15 cellular contexts compared by ENCODE assay signal in genomic region chr9:131298816-131299215, GRCh38. TPM values are rescaled to one million over a fixed set of nuclear protein-coding genes. Genes with fewer than 3 reads are reported as not detected.
A peak's percentile ranks its signal among the peaks of the same experiment; 100 is the strongest.
DNase-seq lines count a peak whose midpoint lies in the region; ATAC-seq and TF ChIP-seq lines count a peak whose summit lies in the region.
"Had no signal": no experiment of that assay in that cellular context is flagged by ENCODE, and none has a peak within 500 bp of the region (broad histone marks: within the 10 kb centered on the region; RNA-seq: fewer than 3 reads in every experiment).

No MANE protein-coding gene starts in this region.

- intact Hi-C loops in Right ventricle myocardium superior (cut with DNase I) (no loop called here), right cardiac atrium (cut with DNase I) (no loop called here), psoas muscle (cut with DNase I) (loop anchor here in 1 of 2 donors (5.0 kb wide), 1 partner anchor 33 kb away; no protein-coding TSS in a partner anchor)

- ATAC-seq in Right ventricle myocardium superior (ENCODE audit: poor library complexity): no peak
- ATAC-seq in right cardiac atrium: no peak
- peak in 3 of 4 donors; percentile 0 to 3 (median 2) for ATAC-seq in psoas muscle
- ATAC-seq in HG02678 (IDR thresholded peaks at IDR 0.05; ENCODE audit: unreplicated experiment): no peak
- ATAC-seq: A549, HepG2 had no signal

- H3K36me3 ChIP-seq in right atrium auricular region (peaks cover 10% of the 10 kb centered on the region), psoas muscle (ENCODE audit: insufficient read depth in 1 of 2, low read depth in 1 of 2) (peaks cover 0 to 22% of the 10 kb centered on the region in 2 donors)

- H3K4me3 ChIP-seq in right atrium auricular region: no peak overlapping the region
- no peak overlapping the region for H3K4me3 ChIP-seq in right cardiac atrium (ENCODE audit: low read length)
- no peak overlapping the region for H3K4me3 ChIP-seq in psoas muscle
- H3K4me3 ChIP-seq: A549 had no signal

- H3K4me1 ChIP-seq in right atrium auricular region (peaks cover 0 to 56% of the 10 kb centered on the region in 2 donors), right cardiac atrium (ENCODE audit: control insufficient read depth, insufficient read depth, low read length) (peaks cover 11% of the 10 kb centered on the region), psoas muscle (peaks cover 57% of the 10 kb centered on the region)
- H3K4me1 ChIP-seq: A549, Caco-2 had no signal

- H3K27ac ChIP-seq in right atrium auricular region (peak overlapping the region; percentile 87 to 93), right cardiac atrium (ENCODE audit: low read length) (peak overlapping the region; percentile 74), psoas muscle (peak overlapping the region; percentile 91)
- H3K27ac ChIP-seq: A549 had no signal

- no peak for DNase-seq in right atrium auricular region (ENCODE audit: low spot score)
- no peak for DNase-seq in Right ventricle myocardium superior
- DNase-seq in right cardiac atrium: peak in 1 of 3 donors; percentile 17
- DNase-seq in psoas muscle: peak in 1 of 2 donors; percentile 50
- no peak for DNase-seq in activated CD4-positive, alpha-beta T cell treated with anti-CD3 and anti-CD28 coated beads for 4 hours
- DNase-seq: BE2C; Caco-2; CD8-positive, alpha-beta memory T cell; DND-41; GDM1; HCEC 1CT; HFFc6 had no signal

- TF ChIP-seq CTCF in right atrium auricular region (IDR thresholded peaks at IDR 0.05) (no peak), psoas muscle (IDR thresholded peaks at IDR 0.05) (no peak)

- H3K9me3 ChIP-seq in right atrium auricular region (no peaks in the 10 kb centered on the region), right cardiac atrium (ENCODE audit: control insufficient read depth, low read length) (no peaks in the 10 kb centered on the region), psoas muscle (no peaks in the 10 kb centered on the region)
- H3K9me3 ChIP-seq: A549, BE2C, Caco-2 had no signal

- WGBS in right cardiac atrium: 91% methylated on average over 12 of the region's 12 CpGs
- 76 to 84% (median 77%) methylated on average over 12 of the region's 12 CpGs for WGBS in psoas muscle, 3 donors

- H3K27me3 ChIP-seq in right atrium auricular region (no peaks in the 10 kb centered on the region), right cardiac atrium (ENCODE audit: control insufficient read depth, insufficient read depth) (no peaks in the 10 kb centered on the region), psoas muscle (ENCODE audit: insufficient read depth in 3 of 3, low read length in 2 of 3) (no peaks in the 10 kb centered on the region)
- H3K27me3 ChIP-seq: BE2C had no signal

RNA-seq across cellular contexts. Expression of gene PLPP7, which starts 9.3 kb away (rescaled TPM):
- 100 to 1,000 TPM; 124 to 216 TPM for total RNA-seq in right atrium auricular region
- total RNA-seq in Right ventricle myocardium superior: 115 TPM
- 100 to 1,000 TPM in 3 of 4 donors, 10 to 100 TPM in 1; 96.3 to 126 (median 106) TPM for total RNA-seq in right cardiac atrium
- polyA plus RNA-seq in right cardiac atrium: 160 TPM
- 100 to 1,000 TPM in 2 of 4 donors, 10 to 100 TPM in 2; 31.0 to 131 (median 94.5) TPM for total RNA-seq in psoas muscle
- polyA plus RNA-seq in psoas muscle: 100 to 1,000 TPM in 1 of 3 donors, 10 to 100 TPM in 2; 19.4 to 156 (median 90.5) TPM
- total RNA-seq: CD8-positive, alpha-beta memory T cell had no signal
- polyA plus RNA-seq: CD8-positive, alpha-beta memory T cell had no signal

RNA-seq across cellular contexts. Expression of gene FAM78A, which starts 22.5 kb away (rescaled TPM):
- total RNA-seq in right atrium auricular region (10 to 100 TPM; 31.8 to 55.3 TPM), Right ventricle myocardium superior (55.7 TPM), right cardiac atrium (10 to 100 TPM; 37.9 to 63.8 (median 53.9) TPM), psoas muscle (10 to 100 TPM in 3 of 4 donors, 1 to 10 TPM in 1; 6.1 to 17.6 (median 14.2) TPM)
- polyA plus RNA-seq in right cardiac atrium (50.7 TPM), psoas muscle (10 to 100 TPM in 1 of 3 donors, 1 to 10 TPM in 2; 4.3 to 11.5 (median 5.3) TPM)

Comparison
In these comparisons a context has a peak if more than half of its experiments do, and no peak if none do; other contexts are left out.
1. ATAC-seq: peak in psoas muscle (3 of 4); none in Right ventricle myocardium superior (single experiment), right cardiac atrium (0 of 2) and HG02678 (single experiment).
2. Peak in every context shown above with its lines, with median percentiles within 50 percentile points of each other: H3K27ac ChIP-seq.